ENCODE assay signal across 12 cellular contexts in genomic region chr15:81338422-81339007, GRCh38. TPM values are rescaled to one million over a fixed set of nuclear protein-coding genes. Genes with fewer than 3 reads are reported as not detected.
DNase-seq lines count a peak whose midpoint lies in the region; ATAC-seq and TF ChIP-seq lines count a peak whose summit lies in the region.
"Had no signal": no experiment of that assay in that cellular context is flagged by ENCODE, and none has a peak within 500 bp of the region (broad histone marks: within the 10 kb centered on the region; RNA-seq: fewer than 3 reads in every experiment).

No MANE protein-coding gene starts in this region.

- no peak for TF ChIP-seq POLR2A in breast epithelium (IDR thresholded peaks at IDR 0.05)

- no peaks in the 10 kb centered on the region for H3K36me3 ChIP-seq in breast epithelium
- no peaks in the 10 kb centered on the region for H3K36me3 ChIP-seq in lower lobe of right lung
- no peaks in the 10 kb centered on the region for H3K36me3 ChIP-seq in SJCRH30
- H3K36me3 ChIP-seq: BLaER1 had no signal

- H3K27ac Mint-ChIP-seq in natural killer cell treated with Interleukin-12 subunit alpha and Interleukin-12 subunit beta and Interleukin-15 and Interleukin-18, amount 100 ng/mL, for 72 hours, result peak overlapping the region; percentile 36 to 48
- H3K27ac Mint-ChIP-seq in natural killer cell, result no peak overlapping the region

- no peak overlapping the region for H3K4me3 Mint-ChIP-seq in natural killer cell treated with Interleukin-12 subunit alpha and Interleukin-12 subunit beta and Interleukin-15 and Interleukin-18, amount 100 ng/mL, for 72 hours
- H3K4me3 Mint-ChIP-seq in natural killer cell, result no peak overlapping the region

- peak overlapping the region in 1 of 3 donors; percentile 17 for H3K4me3 ChIP-seq in breast epithelium
- no peak overlapping the region for H3K4me3 ChIP-seq in lower lobe of right lung
- H3K4me3 ChIP-seq in SJCRH30, result no peak overlapping the region
- H3K4me3 ChIP-seq: BLaER1 had no signal

- no peak for DNase-seq in natural killer cell treated with Interleukin-12 subunit alpha and Interleukin-12 subunit beta and Interleukin-15 and Interleukin-18, amount 100 ng/mL, for 72 hours (ENCODE audit: low spot score)
- DNase-seq in natural killer cell (no peak), breast epithelium (ENCODE audit: low spot score in 2 of 2) (peak in 1 of 2 donors; percentile 59), lower lobe of right lung (no peak), SJCRH30 (no peak), DMS153 treated with DMSO at 0.1 percent for 48 hours (lab: John Stamatoyannopoulos, UW; ENCODE audit: unreplicated experiment) (no peak)
- DNase-seq: activated CD4-positive, alpha-beta T cell treated with anti-CD3 and anti-CD28 coated beads, Interleukin-2, amount 50 U/mL, for 4 hours; cortex of kidney; NCI-H748 treated with DMSO at 0.1 percent for 48 hours had no signal

- peak; percentile 56 to 63 for ATAC-seq in natural killer cell treated with Interleukin-12 subunit alpha and Interleukin-12 subunit beta and Interleukin-15 and Interleukin-18, amount 100 ng/mL, for 72 hours
- no peak for ATAC-seq in natural killer cell
- ATAC-seq in lower lobe of right lung, result peak; percentile 48 to 49
- no peak for ATAC-seq in HG03520 (IDR thresholded peaks at IDR 0.05; ENCODE audit: unreplicated experiment)
- no peak for ATAC-seq in HG02610 (IDR thresholded peaks at IDR 0.05; ENCODE audit: unreplicated experiment)

- H3K4me1 ChIP-seq in breast epithelium (peaks cover 0 to 15% of the 10 kb centered on the region in 2 donors), lower lobe of right lung (peaks cover 5% of the 10 kb centered on the region), SJCRH30 (no peaks in the 10 kb centered on the region)
- H3K4me1 ChIP-seq: BLaER1 had no signal

- H3K27me3 ChIP-seq in breast epithelium, result no peaks in the 10 kb centered on the region
- H3K27me3 ChIP-seq in lower lobe of right lung (ENCODE audit: low read depth), result no peaks in the 10 kb centered on the region
- no peaks in the 10 kb centered on the region for H3K27me3 ChIP-seq in SJCRH30
- H3K27me3 ChIP-seq: BLaER1 had no signal

- no peaks in the 10 kb centered on the region for H3K9me3 Mint-ChIP-seq in natural killer cell treated with Interleukin-12 subunit alpha and Interleukin-12 subunit beta and Interleukin-15 and Interleukin-18, amount 100 ng/mL, for 72 hours
- no peaks in the 10 kb centered on the region for H3K9me3 Mint-ChIP-seq in natural killer cell

- H3K27me3 Mint-ChIP-seq in natural killer cell treated with Interleukin-12 subunit alpha and Interleukin-12 subunit beta and Interleukin-15 and Interleukin-18, amount 100 ng/mL, for 72 hours, result peaks cover 10 to 17% of the 10 kb centered on the region in 2 donors
- peaks cover 3 to 8% of the 10 kb centered on the region in 2 donors for H3K27me3 Mint-ChIP-seq in natural killer cell (ENCODE audit: low read depth in 2 of 2)

- H3K36me3 Mint-ChIP-seq in natural killer cell treated with Interleukin-12 subunit alpha and Interleukin-12 subunit beta and Interleukin-15 and Interleukin-18, amount 100 ng/mL, for 72 hours, result no peaks in the 10 kb centered on the region
- no peaks in the 10 kb centered on the region for H3K36me3 Mint-ChIP-seq in natural killer cell

- TF ChIP-seq CTCF in natural killer cell (IDR thresholded peaks at IDR 0.05) (no peak), breast epithelium (IDR thresholded peaks at IDR 0.05) (no peak), lower lobe of right lung (IDR thresholded peaks at IDR 0.05) (no peak)

- H3K4me1 Mint-ChIP-seq in natural killer cell treated with Interleukin-12 subunit alpha and Interleukin-12 subunit beta and Interleukin-15 and Interleukin-18, amount 100 ng/mL, for 72 hours (ENCODE audit: low read depth in 2 of 2), result peaks cover 19 to 25% of the 10 kb centered on the region in 2 donors
- H3K4me1 Mint-ChIP-seq in natural killer cell, result no peaks in the 10 kb centered on the region

- intact Hi-C loops in natural killer cell (cut with micrococcal nuclease) (no loop called here), breast epithelium (cut with DNase I; ENCODE audit: low total_unique reads) (no loop called here), lower lobe of right lung (cut with DNase I) (no loop called here)

- H3K9me3 ChIP-seq in breast epithelium (no peaks in the 10 kb centered on the region), lower lobe of right lung (no peaks in the 10 kb centered on the region), SJCRH30 (replicated peaks) (no peaks in the 10 kb centered on the region)
- H3K9me3 ChIP-seq: BLaER1 had no signal

- H3K27ac ChIP-seq in breast epithelium (peak overlapping the region; percentile 66 to 76), lower lobe of right lung (no peak overlapping the region), SJCRH30 (no peak overlapping the region)
- H3K27ac ChIP-seq: BLaER1 had no signal

RNA-seq across cellular contexts. Expression of gene STARD5, which starts 14.6 kb away (rescaled TPM):
- 1 to 10 TPM; 6.2 to 7.8 TPM for total RNA-seq in natural killer cell treated with Interleukin-12 subunit alpha and Interleukin-12 subunit beta and Interleukin-15 and Interleukin-18, amount 100 ng/mL, for 72 hours
- 1 to 10 TPM; 4.7 to 6.6 (median 6.3) TPM for total RNA-seq in natural killer cell
- 1 to 10 TPM; 3.2 to 9.5 (median 6.7) TPM for total RNA-seq in breast epithelium
- 5.2 TPM for total RNA-seq in lower lobe of right lung
- total RNA-seq in SJCRH30 (2014; rRNA removed; shearing (Covaris generic)), result 2.5 and 3.8 TPM in 2 replicates

RNA-seq across cellular contexts. Expression of gene TMC3, which starts 35.5 kb away (rescaled TPM):
- not detected for total RNA-seq in natural killer cell treated with Interleukin-12 subunit alpha and Interleukin-12 subunit beta and Interleukin-15 and Interleukin-18, amount 100 ng/mL, for 72 hours
- total RNA-seq in natural killer cell (not detected), breast epithelium (1 to 10 TPM in 1 of 3 donors, under 1 TPM in 1, not detected in 1; 0.15 to 1.6 TPM), lower lobe of right lung (not detected)
- 0.06 TPM in 1 of 2 replicates, not detected in the other for total RNA-seq in SJCRH30 (2014; rRNA removed; shearing (Covaris generic))

Comparison
In these comparisons a context has a peak if more than half of its experiments do, and no peak if none do; other contexts are left out.
1. ATAC-seq: peak in natural killer cell treated with Interleukin-12 subunit alpha and Interleukin-12 subunit beta and Interleukin-15 and Interleukin-18, amount 100 ng/mL, for 72 hours (2 of 2) and lower lobe of right lung (2 of 2); none in natural killer cell (0 of 3), HG03520 (single experiment) and HG02610 (single experiment).
2. H3K27ac Mint-ChIP-seq: peak in natural killer cell treated with Interleukin-12 subunit alpha and Interleukin-12 subunit beta and Interleukin-15 and Interleukin-18, amount 100 ng/mL, for 72 hours (2 of 2); none in natural killer cell (0 of 2).
3. H3K27ac ChIP-seq: peak in breast epithelium (2 of 2); none in lower lobe of right lung (single experiment) and SJCRH30 (single experiment).